ENCODE assay signal across 24 cellular contexts in the genomic region with DNA sequence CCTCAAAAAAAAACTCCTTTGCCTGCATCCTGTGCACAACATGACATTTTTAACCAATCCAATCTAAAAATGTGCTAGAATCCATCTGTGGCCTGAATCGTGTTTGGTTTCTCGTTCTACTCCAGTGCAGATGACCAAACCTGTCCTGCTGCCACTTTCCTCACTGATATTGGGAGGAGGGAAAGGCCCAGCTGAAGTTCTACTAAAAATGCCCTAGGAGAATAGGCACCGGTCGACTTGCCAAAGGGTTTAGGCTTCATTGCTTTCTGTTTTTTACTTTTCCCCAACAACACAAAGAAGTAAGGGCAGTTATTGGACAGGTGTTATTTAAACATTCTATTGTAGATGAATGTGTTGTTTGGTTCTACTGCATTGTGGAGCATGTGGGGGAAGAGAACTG.
"Had no signal": no experiment of that assay in that cellular context is flagged by ENCODE, and none has a peak within 500 bp of the region (broad histone marks: within the 10 kb centered on the region; RNA-seq: fewer than 3 reads in every experiment).

No MANE protein-coding gene starts in this region.

- DNase-seq: Kasumi-1, MM.1S, NCI-H1092 treated with DMSO at 0.1 percent for 48 hours, NCI-H1436 treated with DMSO at 0.1 percent for 48 hours, NCI-H1694, NCI-H187 treated with DMSO at 0.1 percent for 48 hours, NCI-H2081, NCI-H2107, NCI-H2171, NCI-H226, NCI-H446, NCI-H510A, NCI-H524 treated with DMSO at 0.1 percent for 48 hours, NCI-H69, NCI-H774, PC-3, SHP77, SK-N-SH, SW 1271 had no signal

- H3K4me3 ChIP-seq: K562 had no signal

- ATAC-seq: Panc1, PC-3 had no signal

- H3K9me3 ChIP-seq: SK-N-SH had no signal

- H3K9ac ChIP-seq: KMS-11, SK-N-SH had no signal

- FAIRE-seq: K562 had no signal

- H3K27ac ChIP-seq: KMS-11, RWPE1 had no signal

- H3K4me2 ChIP-seq: KMS-11, SK-N-SH had no signal

- H3K4me3 Mint-ChIP-seq: IgD-negative memory B cell had no signal

- H3K27ac Mint-ChIP-seq: IgD-negative memory B cell had no signal
